ENCODE assay signal across 12 cellular contexts in the genomic region with DNA sequence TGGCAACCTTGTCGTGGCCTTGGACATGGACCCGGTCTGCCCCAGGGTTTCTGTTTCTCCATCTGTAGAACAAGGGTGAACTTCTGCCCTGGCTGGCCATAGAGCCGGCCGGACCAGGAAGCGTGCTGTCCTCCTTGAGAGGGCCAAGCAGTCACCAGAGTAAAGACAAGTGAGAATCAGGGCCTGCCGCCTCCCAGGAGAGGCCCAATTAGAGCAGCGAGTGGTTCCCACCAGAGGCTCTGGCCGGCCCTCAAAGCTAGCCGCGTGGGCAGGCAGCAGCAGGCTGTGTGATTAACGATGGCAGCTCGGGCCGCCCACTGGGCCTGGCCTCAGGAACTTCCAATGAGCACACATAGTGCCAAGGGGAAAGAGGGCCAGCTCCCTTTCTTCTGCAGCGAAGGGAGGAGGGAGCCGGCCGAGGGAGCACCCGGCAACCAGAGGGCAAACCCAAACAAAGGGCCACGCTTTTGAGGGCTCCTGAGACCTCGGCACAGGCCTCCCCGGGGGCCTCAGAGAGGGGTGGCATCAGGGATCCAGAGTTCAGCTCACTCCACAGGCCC. TPM values are rescaled to one million over a fixed set of nuclear protein-coding genes. Genes with fewer than 3 reads are reported as not detected.
DNase-seq lines count a peak whose midpoint lies in the region; ATAC-seq and TF ChIP-seq lines count a peak whose summit lies in the region.
"Had no signal": no experiment of that assay in that cellular context is flagged by ENCODE, and none has a peak within 500 bp of the region (broad histone marks: within the 10 kb centered on the region; RNA-seq: fewer than 3 reads in every experiment).

No MANE protein-coding gene starts in this region.

- intact Hi-C loops in posterior vena cava (cut with DNase I) = no loop called here

- DNase-seq in AG20443 (ENCODE audit: low spot score) (peak; percentile 83), anterior cingulate cortex (lab: John Stamatoyannopoulos, UW) (peak in 55 of 58 donors; percentile 17 to 97 (median 78)), inferior parietal cortex (ENCODE audit: extremely low spot score) (peak; percentile 16), posterior vena cava (ENCODE audit: low spot score) (peak; percentile 88), NCI-H1092 (lab: John Stamatoyannopoulos, UW) (no peak), hepatic stellate cell (ENCODE audit: low spot score) (no peak)
- no peak for DNase-seq in activated CD4-positive, alpha-beta T cell treated with anti-CD3 and anti-CD28 coated beads for 4 hours
- DNase-seq: activated CD4-positive, alpha-beta T cell treated with anti-CD3 and anti-CD28 coated beads for 48 hours; activated gamma-delta T cell treated with Interleukin-2 at 50 U/mL for 16 hours; stimulated activated CD4-positive, alpha-beta T cell treated with anti-CD3 and anti-CD28 coated beads, Interleukin-4, amount 100 ng/mL, for 1 hour; stomach had no signal

- ATAC-seq in GM18505 (IDR thresholded peaks at IDR 0.05; ENCODE audit: unreplicated experiment) = no peak

- TF ChIP-seq POLR2A in GM18505 (IDR thresholded peaks at IDR 0.05; ENCODE audit: borderline replicate concordance, extremely low read depth, insufficient read depth, insufficient read length) = no peak

RNA-seq across cellular contexts. Expression of a gene that starts 29.2 kb away (rescaled TPM):
- total RNA-seq in posterior vena cava = 10 to 100 TPM; 15.1 to 20.5 TPM

RNA-seq across cellular contexts. Expression of a gene that starts 36.0 kb away (rescaled TPM):
- 1 to 10 TPM in 1 of 2 donors, under 1 TPM in 1; 0.51 to 1.2 TPM for total RNA-seq in posterior vena cava

Comparison
In these comparisons a context has a peak if more than half of its experiments do, and no peak if none do; other contexts are left out.
1. DNase-seq: peak in AG20443 (single experiment), anterior cingulate cortex (55 of 58), inferior parietal cortex (single experiment) and posterior vena cava (single experiment); none in activated CD4-positive, alpha-beta T cell treated with anti-CD3 and anti-CD28 coated beads for 4 hours (0 of 2), NCI-H1092 (single experiment) and hepatic stellate cell (single experiment).